9 cellular contexts compared by ENCODE assay signal in the genomic region with DNA sequence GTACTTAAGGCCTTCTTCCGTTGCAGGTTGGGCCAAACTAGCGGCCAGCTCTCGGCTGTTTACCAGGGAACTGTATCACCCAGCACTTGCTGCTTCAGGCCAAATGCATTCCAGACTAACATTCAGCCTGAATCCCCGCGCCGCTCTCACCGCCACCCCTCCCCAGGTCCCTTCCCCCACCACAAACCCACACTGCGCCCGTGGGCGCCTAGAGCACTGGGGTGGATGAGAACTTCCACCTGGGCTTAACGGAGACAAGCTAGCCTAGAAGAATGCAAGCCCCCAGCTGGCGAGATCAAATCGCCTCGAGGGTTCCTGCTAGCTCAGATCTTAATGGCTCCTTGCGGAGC. TPM values are rescaled to one million over a fixed set of nuclear protein-coding genes. Genes with fewer than 3 reads are reported as not detected.
DNase-seq lines count a peak whose midpoint lies in the region; ATAC-seq and TF ChIP-seq lines count a peak whose summit lies in the region.
"Had no signal": no experiment of that assay in that cellular context is flagged by ENCODE, and none has a peak within 500 bp of the region (broad histone marks: within the 10 kb centered on the region; RNA-seq: fewer than 3 reads in every experiment).

No MANE protein-coding gene starts in this region.

- H3K27me3 Mint-ChIP-seq in T-helper 17 cell = no peaks in the 10 kb centered on the region
- peaks cover 5 to 8% (median 6%) of the 10 kb centered on the region in 3 donors for H3K27me3 Mint-ChIP-seq in naive B cell

- H3K4me1 ChIP-seq in esophagus (ENCODE audit: control insufficient read depth in 2 of 2, insufficient read depth in 2 of 2, low read length in 1 of 2) = peaks cover 0 to 2% of the 10 kb centered on the region in 2 donors

- H3K9me3 ChIP-seq in T-helper 17 cell (ENCODE audit: control insufficient read depth, low read length, poor library complexity, severe bottlenecking) (no peaks in the 10 kb centered on the region), esophagus (ENCODE audit: control insufficient read depth in 2 of 2, insufficient read depth in 1 of 2, low read depth in 1 of 2, low read length in 1 of 2) (no peaks in the 10 kb centered on the region)

- H3K4me1 Mint-ChIP-seq in T-helper 17 cell (peaks cover 30% of the 10 kb centered on the region), naive B cell (peaks cover 20 to 30% (median 25%) of the 10 kb centered on the region in 3 donors)

- H3K27ac Mint-ChIP-seq in T-helper 17 cell (peak overlapping the region; percentile 83), naive B cell (peak overlapping the region; percentile 67 to 97 (median 94))

- H3K9me3 Mint-ChIP-seq in naive B cell = no peaks in the 10 kb centered on the region

- WGBS in esophagus, 2 donors = 1% methylated on average over 15 of the region's 15 CpGs

- H3K36me3 Mint-ChIP-seq in T-helper 17 cell (ENCODE audit: low read depth) = no peaks in the 10 kb centered on the region
- no peaks in the 10 kb centered on the region for H3K36me3 Mint-ChIP-seq in naive B cell

- TF ChIP-seq CTCF in GM10248 (IDR thresholded peaks at IDR 0.05; ENCODE audit: control extremely low read depth, extremely low read depth, low read depth, missing control alignments) = no peak

- H3K36me3 ChIP-seq in esophagus (ENCODE audit: control insufficient read depth in 2 of 2, insufficient read depth in 2 of 2, low read length in 1 of 2) = no peaks in the 10 kb centered on the region

- peak overlapping the region; percentile 81 to 92 for H3K4me3 ChIP-seq in esophagus (ENCODE audit: low read depth in 1 of 2, low read length in 2 of 2)

- POLR2A ChIA-PET in GM10248 (lab: Yijun Ruan, JAX) = interaction anchor here (0.9 to 1.3 kb wide), 2 partner anchors 15 to 20 kb away, joined by 3 read pairs; no protein-coding TSS in a partner anchor

- DNase-seq in stimulated activated CD4-positive, alpha-beta T cell treated with anti-CD3 and anti-CD28 coated beads, Interleukin-4, amount 100 ng/mL, for 1 hour = peak; percentile 26
- DNase-seq in stimulated activated CD4-positive, alpha-beta T cell treated with anti-CD3 and anti-CD28 coated beads, Interleukin-1b, Interleukin-23, amount 100 ng/mL, for 48 hours = no peak
- DNase-seq in T-helper 17 cell (no peak), naive B cell (no peak), HK-2 (ENCODE audit: unreplicated experiment) (no peak), GM10248 (ENCODE audit: extremely low spot score) (no peak)

- CTCF ChIA-PET in GM10248 (lab: Yijun Ruan, JAX) = interaction anchor here (1.0 to 3.9 kb wide), 13 partner anchors 9 to 602 kb away, joined by 3 to 28 read pairs (median 5); no protein-coding TSS in a partner anchor

- H3K27ac ChIP-seq in esophagus (ENCODE audit: low read depth in 2 of 2, low read length in 1 of 2) = peak overlapping the region; percentile 97 to 98

- H3K4me3 Mint-ChIP-seq in T-helper 17 cell (peak overlapping the region; percentile 95), naive B cell (peak overlapping the region; percentile 86 to 99 (median 96))

- no peaks in the 10 kb centered on the region for H3K27me3 ChIP-seq in esophagus (ENCODE audit: control insufficient read depth in 1 of 2, insufficient read depth in 2 of 2, low read length in 2 of 2)

- ATAC-seq in T-helper 17 cell (no peak), naive B cell (ENCODE audit: low read depth in 2 of 2) (no peak), HG03565 (IDR thresholded peaks at IDR 0.05; ENCODE audit: unreplicated experiment) (no peak)

RNA-seq across cellular contexts. Expression of gene TCAF1, which starts 0.6 kb away (rescaled TPM):
- total RNA-seq in T-helper 17 cell = 10 to 100 TPM in 1 of 2 donors, 1 to 10 TPM in 1; 9.5 to 10.9 TPM
- 1 to 10 TPM; 7.4 to 8.8 TPM for polyA plus RNA-seq in esophagus
- polyA plus RNA-seq in naive B cell (ENCODE audit: low read depth in 6 of 6) = 10 to 100 TPM in 1 of 6 donors, 1 to 10 TPM in 5; 6.3 to 16.9 (median 8.5) TPM

RNA-seq across cellular contexts. Expression of gene OR2F2, which starts 33.7 kb away (rescaled TPM):
- not detected for total RNA-seq in T-helper 17 cell
- polyA plus RNA-seq in esophagus (not detected), naive B cell (ENCODE audit: low read depth in 6 of 6) (not detected)
- total RNA-seq: myocyte had no signal

RNA-seq across cellular contexts. Expression of gene OR2F1, which starts 53.3 kb away (rescaled TPM):
- total RNA-seq in T-helper 17 cell = not detected
- polyA plus RNA-seq in esophagus (not detected), naive B cell (ENCODE audit: low read depth in 6 of 6) (not detected)
- total RNA-seq: myocyte had no signal
